Comparison of ENCODE assay signal across 8 cellular contexts in the genomic region with DNA sequence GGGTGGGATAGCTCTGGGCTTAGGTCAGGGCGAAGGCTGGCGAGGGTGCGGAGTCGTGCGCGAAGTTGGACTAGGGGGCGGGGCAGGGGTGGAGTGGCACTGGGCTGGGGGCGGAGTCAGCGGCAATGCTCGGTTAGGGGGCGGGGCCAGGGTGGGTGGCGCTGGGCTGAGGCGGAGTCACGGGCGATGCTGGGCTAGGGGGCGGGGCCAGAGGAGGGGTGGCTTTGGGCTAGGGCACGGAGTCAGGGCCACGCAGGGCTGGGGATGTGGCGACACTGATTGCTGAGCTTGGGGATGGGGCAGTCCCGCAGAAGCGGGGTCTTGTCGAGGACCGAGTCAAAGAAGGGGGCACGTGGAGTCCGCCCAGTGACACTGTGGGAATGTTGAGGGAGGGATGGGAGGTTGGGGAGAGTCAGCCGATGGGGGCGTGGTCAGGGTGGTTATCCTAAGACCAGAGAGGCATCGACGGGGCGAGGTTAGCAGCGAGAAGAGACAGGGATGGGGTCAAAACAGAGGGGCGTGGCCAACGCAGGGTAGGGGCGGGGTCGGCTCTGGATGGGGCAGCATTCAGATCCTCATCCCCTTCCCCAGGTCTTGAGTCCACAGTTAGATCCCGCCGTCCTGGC. TPM values are rescaled to one million over a fixed set of nuclear protein-coding genes. Genes with fewer than 3 reads are reported as not detected.
DNase-seq lines count a peak whose midpoint lies in the region; ATAC-seq and TF ChIP-seq lines count a peak whose summit lies in the region.

No MANE protein-coding gene starts in this region.

- H3K27me3 Mint-ChIP-seq in naive thymus-derived CD8-positive, alpha-beta T cell, result peaks cover 0 to 24% (median 6%) of the 10 kb centered on the region in 5 donors
- peaks cover 31% of the 10 kb centered on the region for H3K27me3 Mint-ChIP-seq in stimulated activated naive CD8-positive, alpha-beta T cell treated with anti-CD3 and anti-CD28 coated beads, Interleukin-15, amount 100 ng/mL, for 72 hours

- TF ChIP-seq CTCF in epithelial cell of esophagus (IDR thresholded peaks at IDR 0.05; ENCODE audit: insufficient read depth, low read depth, low read length, missing control alignments), result no peak

- H3K36me3 Mint-ChIP-seq in naive thymus-derived CD8-positive, alpha-beta T cell, result peaks cover 0 to 6% (median 0%) of the 10 kb centered on the region in 3 donors

- peak overlapping the region in 1 of 10 donors; percentile 65 for H3K27ac Mint-ChIP-seq in naive thymus-derived CD8-positive, alpha-beta T cell
- H3K27ac Mint-ChIP-seq in stimulated activated naive CD8-positive, alpha-beta T cell treated with anti-CD3 and anti-CD28 coated beads, Interleukin-15, amount 100 ng/mL, for 72 hours, result no peak overlapping the region

- ATAC-seq in naive thymus-derived CD8-positive, alpha-beta T cell, result peak; percentile 89 to 97
- ATAC-seq in stimulated activated naive CD8-positive, alpha-beta T cell treated with anti-CD3 and anti-CD28 coated beads, Interleukin-15, amount 100 ng/mL, for 72 hours, result peak; percentile 91
- ATAC-seq in GM19467 (IDR thresholded peaks at IDR 0.05; ENCODE audit: unreplicated experiment), result no peak

- H3K9me3 Mint-ChIP-seq in naive thymus-derived CD8-positive, alpha-beta T cell, result no peaks in the 10 kb centered on the region
- no peaks in the 10 kb centered on the region for H3K9me3 Mint-ChIP-seq in stimulated activated naive CD8-positive, alpha-beta T cell treated with anti-CD3 and anti-CD28 coated beads, Interleukin-15, amount 100 ng/mL, for 72 hours

- POLR2A ChIA-PET in naive thymus-derived CD8-positive, alpha-beta T cell (lab: Charles Lee), result interaction anchor here (1.8 kb wide), 1 partner anchor 13 kb away, joined by 6 read pairs; the partner anchor contains the start of genes COPE and DDX49

- H3K4me3 Mint-ChIP-seq in naive thymus-derived CD8-positive, alpha-beta T cell, result peak overlapping the region; percentile 72 to 92 (median 82)
- H3K4me3 Mint-ChIP-seq in stimulated activated naive CD8-positive, alpha-beta T cell treated with anti-CD3 and anti-CD28 coated beads, Interleukin-15, amount 100 ng/mL, for 72 hours, result peak overlapping the region; percentile 72 to 79

- H3K4me3 ChIP-seq in epithelial cell of esophagus (ENCODE audit: low read length), result no peak overlapping the region

- peaks cover 3 to 17% (median 8%) of the 10 kb centered on the region in 4 donors for H3K4me1 Mint-ChIP-seq in naive thymus-derived CD8-positive, alpha-beta T cell
- peaks cover 17% of the 10 kb centered on the region for H3K4me1 Mint-ChIP-seq in stimulated activated naive CD8-positive, alpha-beta T cell treated with anti-CD3 and anti-CD28 coated beads, Interleukin-15, amount 100 ng/mL, for 72 hours

- DNase-seq in GDM1 (lab: John Stamatoyannopoulos, UW) (peak; percentile 15), NCI-H82 (lab: John Stamatoyannopoulos, UW) (peak; percentile 98), epithelial cell of esophagus (ENCODE audit: low read depth) (peak; percentile 71), NCI-H510A treated with DMSO at 0.1 percent for 48 hours (lab: John Stamatoyannopoulos, UW) (no peak)
- DNase-seq in activated CD8-positive, alpha-beta memory T cell treated with anti-CD3 and anti-CD28 coated beads, Interleukin-2, amount 50 U/mL, for 24 hours (ENCODE audit: extremely low read depth), result peak; percentile 65
- DNase-seq in naive thymus-derived CD8-positive, alpha-beta T cell, result peak; percentile 56 to 93 (median 75)
- peak; percentile 72 to 73 for DNase-seq in stimulated activated naive CD8-positive, alpha-beta T cell treated with anti-CD3 and anti-CD28 coated beads, Interleukin-15, amount 100 ng/mL, for 72 hours

RNA-seq across cellular contexts. Expression of gene HOMER3, which starts 8.7 kb away (rescaled TPM):
- under 1 TPM in 1 of 2 experiments, not detected in 1; 0.55 TPM for total RNA-seq in naive thymus-derived CD8-positive, alpha-beta T cell
- polyA plus RNA-seq in naive thymus-derived CD8-positive, alpha-beta T cell, result not detected

RNA-seq across cellular contexts. Expression of gene DDX49, which starts 12.8 kb away (rescaled TPM):
- total RNA-seq in naive thymus-derived CD8-positive, alpha-beta T cell, result 10 to 100 TPM; 39.4 to 46.4 TPM
- polyA plus RNA-seq in naive thymus-derived CD8-positive, alpha-beta T cell, result 10 to 100 TPM; 21.7 to 37.5 (median 24.7) TPM

RNA-seq across cellular contexts. Expression of gene COPE, which starts 13.1 kb away (rescaled TPM):
- total RNA-seq in naive thymus-derived CD8-positive, alpha-beta T cell, result 100 to 1,000 TPM; 145 to 149 TPM
- 100 to 1,000 TPM; 224 to 259 (median 235) TPM for polyA plus RNA-seq in naive thymus-derived CD8-positive, alpha-beta T cell

RNA-seq across cellular contexts. Expression of gene CERS1, which starts 36.4 kb away (rescaled TPM):
- total RNA-seq in naive thymus-derived CD8-positive, alpha-beta T cell, result not detected
- polyA plus RNA-seq in naive thymus-derived CD8-positive, alpha-beta T cell, result not detected
